In genomic region chr13:106479849-106480400, GRCh38 we compare ENCODE assay signal across 31 cellular contexts.
"Had no signal": no experiment of that assay in that cellular context is flagged by ENCODE, and none has a peak within 500 bp of the region (broad histone marks: within the 10 kb centered on the region; RNA-seq: fewer than 3 reads in every experiment).

No MANE protein-coding gene starts in this region.

- H3K9me3 ChIP-seq: body of pancreas, lower lobe of right lung, mucosa of descending colon, prostate gland, suprapubic skin, uterus had no signal

- FAIRE-seq: keratinocyte had no signal

- H3K4me3 ChIP-seq: body of pancreas, heart right ventricle, lower lobe of right lung, mucosa of descending colon, neural progenitor cell, prostate gland, suprapubic skin, uterus had no signal

- H3K9me3 Mint-ChIP-seq: activated naive CD8-positive, alpha-beta T cell treated with anti-CD3 and anti-CD28 coated beads, Interleukin-2, amount 10 ng/mL, durations not matched to agents 7 days and 5 days; dendritic cell treated with granulocyte-macrophage colony-stimulating factor and Interleukin-4, amounts not matched to agents 40 ng/mL and 50 ng/mL, for 4 days; stimulated activated naive CD8-positive, alpha-beta T cell treated with anti-CD3 and anti-CD28 coated beads, Interleukin-15, amount 100 ng/mL, for 72 hours had no signal

- H3K27ac Mint-ChIP-seq: activated B cell treated with CpG ODN at 0.5 μM for 24 hours; activated CD4-positive, alpha-beta T cell treated with anti-CD3 and anti-CD28 coated beads for 36 hours; activated naive CD4-positive, alpha-beta T cell treated with anti-CD3 and anti-CD28 coated beads for 36 hours; activated naive CD8-positive, alpha-beta T cell treated with anti-CD3 and anti-CD28 coated beads, Interleukin-2, amount 10 ng/mL, durations not matched to agents 7 days and 5 days; activated T-cell treated with anti-CD3 and anti-CD28 coated beads, Interleukin-2, amount 50 U/mL, for 72 hours; dendritic cell treated with granulocyte-macrophage colony-stimulating factor and Interleukin-4, amounts not matched to agents 40 ng/mL and 50 ng/mL, for 4 days; neural progenitor cell; stimulated activated naive CD8-positive, alpha-beta T cell treated with anti-CD3 and anti-CD28 coated beads, Interleukin-15, amount 100 ng/mL, for 72 hours had no signal

- H3K4me1 ChIP-seq: neural progenitor cell, prostate gland, uterus had no signal

- H2AFZ ChIP-seq: neural progenitor cell had no signal

- H3K4me1 Mint-ChIP-seq: activated CD4-positive, alpha-beta T cell treated with anti-CD3 and anti-CD28 coated beads for 36 hours; activated naive CD8-positive, alpha-beta T cell treated with anti-CD3 and anti-CD28 coated beads, Interleukin-2, amount 10 ng/mL, durations not matched to agents 7 days and 5 days; stimulated activated naive CD8-positive, alpha-beta T cell treated with anti-CD3 and anti-CD28 coated beads, Interleukin-15, amount 100 ng/mL, for 72 hours had no signal

- DNase-seq: activated B cell treated with CpG ODN at 0.5 μM for 24 hours; activated CD4-positive, alpha-beta T cell treated with anti-CD3 and anti-CD28 coated beads for 36 hours; activated CD4-positive, alpha-beta T cell treated with anti-CD3 and anti-CD28 coated beads, Interleukin-2, amount 50 U/mL, for 4 hours; activated CD8-positive, alpha-beta memory T cell treated with anti-CD3 and anti-CD28 coated beads for 24 hours; activated CD8-positive, alpha-beta memory T cell treated with anti-CD3 and anti-CD28 coated beads, Interleukin-2, amount 50 U/mL, for 48 hours; activated effector memory CD4-positive, alpha-beta T cell treated with Interleukin-2 at 50 U/mL for 16 hours; activated naive CD4-positive, alpha-beta T cell treated with anti-CD3 and anti-CD28 coated beads for 36 hours; activated naive CD8-positive, alpha-beta T cell treated with anti-CD3 and anti-CD28 coated beads, Interleukin-2, amount 10 ng/mL, durations not matched to agents 7 days and 5 days; activated T-cell treated with anti-CD3 and anti-CD28 coated beads, Interleukin-2, amount 50 U/mL, for 72 hours; amniotic stem cell; body of pancreas; effector CD4-positive, alpha-beta T cell; erythroblast; foreskin fibroblast; heart right ventricle; left colon; lower lobe of right lung; mesendoderm; mucosa of descending colon; naive B cell; stimulated activated CD4-positive, alpha-beta T cell treated with anti-CD3 and anti-CD28 coated beads, Interleukin-12 subunit alpha, Interleukin-12 subunit beta, amount 100 ng/mL, for 4 hours; stimulated activated naive CD8-positive, alpha-beta T cell treated with anti-CD3 and anti-CD28 coated beads, Interleukin-15, amount 100 ng/mL, for 72 hours; T-helper 1 cell; T-helper 9 cell; trophoblast cell; uterus had no signal

- H3K4me2 ChIP-seq: neural progenitor cell had no signal

- H3K36me3 ChIP-seq: heart right ventricle, lower lobe of right lung, neural progenitor cell, prostate gland, suprapubic skin, uterus had no signal

- H3K4me3 Mint-ChIP-seq: activated B cell treated with CpG ODN at 0.5 μM for 24 hours; activated CD4-positive, alpha-beta T cell treated with anti-CD3 and anti-CD28 coated beads for 36 hours; activated naive CD4-positive, alpha-beta T cell treated with anti-CD3 and anti-CD28 coated beads for 36 hours; activated naive CD8-positive, alpha-beta T cell treated with anti-CD3 and anti-CD28 coated beads, Interleukin-2, amount 10 ng/mL, durations not matched to agents 7 days and 5 days; activated T-cell treated with anti-CD3 and anti-CD28 coated beads, Interleukin-2, amount 50 U/mL, for 72 hours; dendritic cell treated with granulocyte-macrophage colony-stimulating factor and Interleukin-4, amounts not matched to agents 40 ng/mL and 50 ng/mL, for 4 days; naive B cell; neural progenitor cell; stimulated activated naive CD8-positive, alpha-beta T cell treated with anti-CD3 and anti-CD28 coated beads, Interleukin-15, amount 100 ng/mL, for 72 hours had no signal

- H3K27me3 ChIP-seq: body of pancreas, heart right ventricle, neural progenitor cell, suprapubic skin, uterus had no signal

- H3K27ac ChIP-seq: body of pancreas, lower lobe of right lung, neural progenitor cell, prostate gland, suprapubic skin had no signal

- H3K36me3 Mint-ChIP-seq: activated naive CD8-positive, alpha-beta T cell treated with anti-CD3 and anti-CD28 coated beads, Interleukin-2, amount 10 ng/mL, durations not matched to agents 7 days and 5 days; naive B cell; neural progenitor cell had no signal

- H3K9ac ChIP-seq: neural progenitor cell had no signal

- ATAC-seq: activated CD4-positive, alpha-beta T cell treated with anti-CD3 and anti-CD28 coated beads for 36 hours; activated T-cell treated with anti-CD3 and anti-CD28 coated beads, Interleukin-2, amount 50 U/mL, for 72 hours; body of pancreas; left colon; lower lobe of right lung; mucosa of descending colon; stimulated activated naive CD8-positive, alpha-beta T cell treated with anti-CD3 and anti-CD28 coated beads, Interleukin-15, amount 100 ng/mL, for 72 hours had no signal
